ENCODE assay signal across 23 cellular contexts in the genomic region with DNA sequence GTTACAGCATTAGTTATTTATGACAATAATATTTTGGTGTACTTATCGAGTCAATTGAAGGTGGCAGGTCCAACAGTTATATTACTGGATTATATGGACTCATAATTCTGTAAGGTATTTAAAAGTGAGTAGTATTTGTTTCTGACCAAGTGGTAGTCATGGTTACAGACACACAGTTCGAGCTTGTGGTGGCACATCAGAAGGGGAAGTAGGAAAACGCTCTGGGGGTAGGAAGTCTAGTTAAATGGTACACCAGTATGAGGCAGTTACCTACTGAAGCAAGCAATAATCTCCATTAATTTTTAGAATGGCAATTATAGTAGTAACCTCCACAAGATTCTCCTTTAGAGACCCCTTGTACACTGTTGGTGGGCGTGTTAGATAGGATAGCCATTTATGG.
"Had no signal": no experiment of that assay in that cellular context is flagged by ENCODE, and none has a peak within 500 bp of the region (broad histone marks: within the 10 kb centered on the region; RNA-seq: fewer than 3 reads in every experiment).

No MANE protein-coding gene starts in this region.

- H3K27me3 ChIP-seq: colonic mucosa, dorsolateral prefrontal cortex, sigmoid colon, upper lobe of left lung had no signal

- H3K9me3 ChIP-seq: colonic mucosa, left ventricle myocardium inferior, sigmoid colon, thoracic aorta, upper lobe of left lung had no signal

- ATAC-seq: effector memory CD8-positive, alpha-beta T cell; esophagus mucosa; naive thymus-derived CD4-positive, alpha-beta T cell had no signal

- H3K36me3 ChIP-seq: colonic mucosa, left ventricle myocardium inferior, sigmoid colon, thoracic aorta, upper lobe of left lung had no signal

- H3K27ac ChIP-seq: colonic mucosa, dorsolateral prefrontal cortex, left ventricle myocardium inferior, sigmoid colon, thoracic aorta, upper lobe of left lung had no signal

- H3K4me2 ChIP-seq: smooth muscle cell had no signal

- H3K4me3 ChIP-seq: colonic mucosa, dorsolateral prefrontal cortex, left ventricle myocardium inferior, sigmoid colon, smooth muscle cell, thoracic aorta, upper lobe of left lung had no signal

- H3K4me1 ChIP-seq: colonic mucosa, left ventricle myocardium inferior, sigmoid colon, upper lobe of left lung had no signal

- DNase-seq: activated CD4-positive, alpha-beta T cell treated with anti-CD3 and anti-CD28 coated beads for 1 hour; activated CD4-positive, alpha-beta T cell treated with anti-CD3 and anti-CD28 coated beads, Interleukin-2, amount 50 U/mL, for 4 hours; activated CD8-positive, alpha-beta memory T cell treated with anti-CD3 and anti-CD28 coated beads for 24 hours; activated CD8-positive, alpha-beta memory T cell treated with anti-CD3 and anti-CD28 coated beads, Interleukin-2, amount 50 U/mL, for 4 hours; activated naive CD4-positive, alpha-beta T cell treated with anti-CD3 and anti-CD28 coated beads for 36 hours; activated naive CD8-positive, alpha-beta T cell treated with anti-CD3 and anti-CD28 coated beads, Interleukin-2, amount 10 ng/mL, durations not matched to agents 7 days and 5 days; activated T-cell treated with anti-CD3 and anti-CD28 coated beads, Interleukin-2, amount 50 U/mL, for 24 hours; amniotic stem cell; colonic mucosa; dorsolateral prefrontal cortex; effector memory CD8-positive, alpha-beta T cell; hippocampal formation; left ventricle myocardium inferior; naive thymus-derived CD4-positive, alpha-beta T cell; occipital lobe; retina; sigmoid colon; stimulated activated CD4-positive, alpha-beta T cell treated with anti-CD3 and anti-CD28 coated beads, Interleukin-15, amount 100 ng/mL, for 24 hours; stimulated activated naive CD4-positive, alpha-beta T cell had no signal
